Comparison of ENCODE assay signal across 1 cellular context in genomic region chr6:37134622-37135191, GRCh38.
TF ChIP-seq lines count a peak whose summit lies in the region.

No MANE protein-coding gene starts in this region.

TF ChIP-seq in K562, 482 proteins besides CTCF, POLR2A, EP300 and RAD21 (continued from another document and continues in another):
- TF ChIP-seq ZNF740 (CRISPR knock-in tag; IDR thresholded peaks at IDR 0.05) (no peak), ZNF740 (tag; IDR thresholded peaks at IDR 0.05) (no peak), ZNF274 (IDR thresholded peaks at IDR 0.05; ENCODE audit: borderline replicate concordance, low read depth, low read length) (no peak), FOXK1 (CRISPR knock-in tag; IDR thresholded peaks at IDR 0.05; ENCODE audit: borderline replicate concordance) (no peak), USF2 (CRISPR knock-in tag; IDR thresholded peaks at IDR 0.05) (no peak), VEZF1 (CRISPR knock-in tag; IDR thresholded peaks at IDR 0.05) (0 out of 2 replicates have a peak, but pooled peaks have one; percentile 17), PTTG1 (tag; IDR thresholded peaks at IDR 0.05; ENCODE audit: low read depth) (no peak), ATF3 (IDR thresholded peaks at IDR 0.05) (peak; percentile 52; the same call in 1 of the 2 replicates), ATF3 (CRISPR knock-in tag; conservative IDR thresholded peaks at IDR 0.05) (no peak), ZFP36 (IDR thresholded peaks at IDR 0.05; ENCODE audit: low read depth, low read length, partially characterized antibody) (peak; percentile 54), NFRKB (IDR thresholded peaks at IDR 0.05; ENCODE audit: low read depth) (no peak), PHF21A (IDR thresholded peaks at IDR 0.05; ENCODE audit: borderline replicate concordance, low read depth) (peak; percentile 40; the same call in 1 of the 2 replicates), ZNF766 (CRISPR knock-in tag; conservative IDR thresholded peaks at IDR 0.05) (0 out of 2 replicates have a peak, but pooled peaks have one; percentile 40), ZNF280B (CRISPR knock-in tag; IDR thresholded peaks at IDR 0.05) (no peak), HNRNPK (IDR thresholded peaks at IDR 0.05; ENCODE audit: low read depth, low read length, poor library complexity, severe bottlenecking) (no peak), PURB (CRISPR knock-in tag; IDR thresholded peaks at IDR 0.05; ENCODE audit: low read depth) (no peak), HMGN3 (IDR thresholded peaks at IDR 0.05; ENCODE audit: borderline replicate concordance, extremely low read depth, insufficient read length, low read depth, low read length) (no peak), MEIS2 (IDR thresholded peaks at IDR 0.05; ENCODE audit: partially characterized antibody) (peak; percentile 77), PBX2 (CRISPR knock-in tag; IDR thresholded peaks at IDR 0.05; ENCODE audit: low read depth) (no peak), PBX2 (tag; conservative IDR thresholded peaks at IDR 0.05; ENCODE audit: low read depth) (peak; percentile 58), FOXK2 (conservative IDR thresholded peaks at IDR 0.05 in 1 of 2, IDR thresholded peaks at IDR 0.05 in 1 of 2; ENCODE audit: low read depth in 2 of 2) (0 out of 4 replicates have a peak, but pooled peaks of 1 of the 2 experiments have one; percentile 13), MTA1 (IDR thresholded peaks at IDR 0.05; ENCODE audit: borderline replicate concordance) (no peak), GATAD2A (IDR thresholded peaks at IDR 0.05) (0 out of 2 replicates have a peak, but pooled peaks have one; percentile 3), FOSL1 (tag; conservative IDR thresholded peaks at IDR 0.05) (peak; percentile 77), GABPA (tag; conservative IDR thresholded peaks at IDR 0.05; ENCODE audit: low read depth) (0 out of 2 replicates have a peak, but pooled peaks have one; percentile 14), NR4A1 (CRISPR knock-in tag; IDR thresholded peaks at IDR 0.05) (no peak), NR4A1 (tag; IDR thresholded peaks at IDR 0.05) (no peak), ZNF407 (IDR thresholded peaks at IDR 0.05; ENCODE audit: low read depth) (no peak), POLR3A (IDR thresholded peaks at IDR 0.05; ENCODE audit: borderline replicate concordance, extremely low read depth, insufficient read depth, insufficient read length) (no peak), ARID1B (IDR thresholded peaks at IDR 0.05) (peak; percentile 33; the same call in 1 of the 2 replicates), DEAF1 (CRISPR knock-in tag; IDR thresholded peaks at IDR 0.05) (no peak), EP400 (IDR thresholded peaks at IDR 0.05) (no peak), KDM1A (IDR thresholded peaks at IDR 0.05) (peak; percentile 93 to 95), CSDE1 (IDR thresholded peaks at IDR 0.05) (no peak), HDAC6 (IDR thresholded peaks at IDR 0.05; ENCODE audit: low read depth, low read length) (no peak), SMAD4 (CRISPR knock-in tag; conservative IDR thresholded peaks at IDR 0.05) (peak; percentile 35; the same call in 1 of the 2 replicates), ZFP30 (CRISPR knock-in tag; IDR thresholded peaks at IDR 0.05; ENCODE audit: borderline replicate concordance) (no peak), ZNF639 (CRISPR knock-in tag; conservative IDR thresholded peaks at IDR 0.05 in 1 of 2, IDR thresholded peaks at IDR 0.05 in 1 of 2) (no peak), NR2F6 (CRISPR knock-in tag; IDR thresholded peaks at IDR 0.05) (no peak), JUND (IDR thresholded peaks at IDR 0.05; ENCODE audit: borderline replicate concordance, low read depth, low read length) (peak; percentile 58; the same call in 1 of the 2 replicates), JUND (tag; IDR thresholded peaks at IDR 0.05; ENCODE audit: borderline replicate concordance, low read depth, low read length) (peak; percentile 40; the same call in 1 of the 3 replicates), POLR2H (tag; IDR thresholded peaks at IDR 0.05; ENCODE audit: low read depth) (no peak), NR2C2 (CRISPR knock-in tag; IDR thresholded peaks at IDR 0.05) (no peak), NR2C2 (tag; IDR thresholded peaks at IDR 0.05) (0 out of 2 replicates have a peak, but pooled peaks have one; percentile 42), EHMT2 (IDR thresholded peaks at IDR 0.05) (no peak), ZNF699 (CRISPR knock-in tag; IDR thresholded peaks at IDR 0.05; ENCODE audit: insufficient replicate concordance) (no peak)
